Comparison of ENCODE assay signal across 8 cellular contexts in genomic region chr20:32902456-32903420, GRCh38. TPM values are rescaled to one million over a fixed set of nuclear protein-coding genes. Genes with fewer than 3 reads are reported as not detected.
A peak's percentile ranks its signal among the peaks of the same experiment; 100 is the strongest.
DNase-seq lines count a peak whose midpoint lies in the region; ATAC-seq and TF ChIP-seq lines count a peak whose summit lies in the region.

No MANE protein-coding gene starts in this region.

- no peaks in the 10 kb centered on the region for H3K9me3 ChIP-seq in T-helper 17 cell (ENCODE audit: control insufficient read depth, low read length, poor library complexity, severe bottlenecking)
- no peaks in the 10 kb centered on the region for H3K9me3 ChIP-seq in hepatocyte (ENCODE audit: low read depth)

- H3K27ac ChIP-seq in hepatocyte = no peak overlapping the region

- no peaks in the 10 kb centered on the region for H3K9me2 ChIP-seq in hepatocyte (replicated peaks; ENCODE audit: insufficient read depth)

- no peak overlapping the region for H2AFZ ChIP-seq in hepatocyte

- H3K36me3 ChIP-seq in hepatocyte (replicated peaks; ENCODE audit: insufficient read depth, low read depth) = no peaks in the 10 kb centered on the region

- H3K4me3 ChIP-seq in LNCaP clone FGC (ENCODE audit: low read depth, low read length) = no peak overlapping the region
- H3K4me3 ChIP-seq in hepatocyte = no peak overlapping the region

- H4K20me1 ChIP-seq in hepatocyte (ENCODE audit: insufficient read depth, poor library complexity, severe bottlenecking) = no peaks in the 10 kb centered on the region

- peak; percentile 93 for ATAC-seq in T-helper 17 cell
- ATAC-seq in GM21528 (IDR thresholded peaks at IDR 0.05; ENCODE audit: low FRiP score, unreplicated experiment) = no peak
- no peak for ATAC-seq in GM18868 (IDR thresholded peaks at IDR 0.05; ENCODE audit: unreplicated experiment)

- peak overlapping the region; percentile 76 for H3K4me3 Mint-ChIP-seq in T-helper 17 cell

- H3K79me2 ChIP-seq in hepatocyte = no peaks in the 10 kb centered on the region

- no peaks in the 10 kb centered on the region for H3K4me1 ChIP-seq in hepatocyte (ENCODE audit: insufficient read depth)

- peak; percentile 77 for DNase-seq in G401 (ENCODE audit: low spot score)
- DNase-seq in LNCaP clone FGC (ENCODE audit: low read depth) = peak; percentile 14
- peak; percentile 47 to 65 (median 49) for DNase-seq in T-helper 17 cell
- peak in 50 of 56 donors; percentile 3 to 76 (median 36) for DNase-seq in amygdala (lab: John Stamatoyannopoulos, UW)
- DNase-seq in hepatocyte (ENCODE audit: low spot score) = peak; percentile 76
- DNase-seq in stimulated activated CD4-positive, alpha-beta T cell treated with anti-CD3 and anti-CD28 coated beads, Interleukin-15, amount 100 ng/mL, for 1 hour (ENCODE audit: low read depth in 1 of 2, low spot score in 1 of 2) = peak; percentile 40 to 56

- TF ChIP-seq CTCF in LNCaP clone FGC (IDR thresholded peaks at IDR 0.05; ENCODE audit: control insufficient read depth, extremely low read depth, insufficient read depth) (peak; percentile 98), hepatocyte (IDR thresholded peaks at IDR 0.05; ENCODE audit: poor library complexity) (peak; percentile 98)

- no peaks in the 10 kb centered on the region for H3K27me3 Mint-ChIP-seq in T-helper 17 cell

- H3K27me3 ChIP-seq in hepatocyte = no peaks in the 10 kb centered on the region

- no peaks in the 10 kb centered on the region for H3K36me3 Mint-ChIP-seq in T-helper 17 cell (ENCODE audit: low read depth)

- peak overlapping the region; percentile 79 for H3K27ac Mint-ChIP-seq in T-helper 17 cell

- WGBS in hepatocyte (ENCODE audit: low lambda C conversion rate, missing lambda C conversion rate) = 67% methylated on average over 24 of the region's 25 CpGs

- no peak overlapping the region for H3K4me2 ChIP-seq in hepatocyte

- in situ Hi-C loops in G401 (cut with HindIII; ENCODE audit: low sequenced_read_pairs) = no loop called here

- H3K4me1 Mint-ChIP-seq in T-helper 17 cell = peaks cover 24% of the 10 kb centered on the region

RNA-seq across cellular contexts. Expression of gene EFCAB8, which starts 44.0 kb away (rescaled TPM):
- total RNA-seq in G401 (2014; rRNA removed; shearing (Covaris generic)) = 0.03 TPM in 1 of 2 replicates, not detected in the other
- 1 to 10 TPM in 1 of 2 donors, under 1 TPM in 1; 0.32 to 1.8 TPM for total RNA-seq in T-helper 17 cell
- 0.53 TPM in 1 of 2 replicates, not detected in the other for total RNA-seq in hepatocyte
- not detected in 2 replicates for polyA plus RNA-seq in hepatocyte

Comparison
In these comparisons a context has a peak if more than half of its experiments do, and no peak if none do; other contexts are left out.
1. DNase-seq: peak in every context shown above with its lines; median percentile 77 in G401; 76 in hepatocyte; 49 in T-helper 17 cell; 48 in stimulated activated CD4-positive, alpha-beta T cell treated with anti-CD3 and anti-CD28 coated beads, Interleukin-15, amount 100 ng/mL, for 1 hour; 36 in amygdala; 14 in LNCaP clone FGC.